Comparison of ENCODE assay signal across 8 cellular contexts in the genomic region with DNA sequence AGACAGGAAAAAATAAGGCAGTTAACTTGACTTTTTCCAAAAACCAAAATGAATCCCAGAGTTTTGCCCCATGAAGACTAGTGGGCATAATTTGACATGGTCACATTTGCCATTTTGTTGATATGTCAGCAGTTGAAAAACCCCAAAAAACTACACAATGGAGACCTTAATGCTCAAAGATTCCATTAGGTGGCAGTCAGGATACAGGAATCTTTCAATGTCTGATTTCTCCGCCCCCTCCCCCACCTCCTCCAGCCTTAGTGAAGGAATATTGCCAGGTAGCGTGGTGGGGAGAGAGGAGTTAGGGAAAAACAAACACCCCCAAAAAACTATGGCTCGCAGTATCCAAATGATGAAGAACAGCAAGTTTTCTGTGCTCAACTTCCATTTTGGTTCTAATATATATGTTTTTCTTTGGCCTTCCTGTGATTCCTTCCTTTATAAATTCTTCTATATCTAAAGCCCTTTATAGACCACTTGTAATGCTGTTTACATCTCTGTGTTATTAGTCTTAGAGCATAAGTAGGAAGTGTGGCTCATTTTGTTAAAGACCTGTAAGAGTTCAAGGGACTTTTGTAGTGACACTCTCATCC. TPM values are rescaled to one million over a fixed set of nuclear protein-coding genes. Genes with fewer than 3 reads are reported as not detected.
A peak's percentile ranks its signal among the peaks of the same experiment; 100 is the strongest.
DNase-seq lines count a peak whose midpoint lies in the region; ATAC-seq and TF ChIP-seq lines count a peak whose summit lies in the region.

No MANE protein-coding gene starts in this region.

- H3K27ac ChIP-seq in HL-60 (replicated peaks) (no peak overlapping the region), PC-9 (peak overlapping the region; percentile 45), ascending aorta (no peak overlapping the region)

- no peaks in the 10 kb centered on the region for H4K20me1 ChIP-seq in PC-9 (ENCODE audit: insufficient read depth)

- peak overlapping the region; percentile 40 for H3K4me2 ChIP-seq in PC-9

- no peaks in the 10 kb centered on the region for H3K36me3 ChIP-seq in PC-9 (ENCODE audit: low read depth)
- no peaks in the 10 kb centered on the region for H3K36me3 ChIP-seq in ascending aorta

- no peak for ATAC-seq in HG03097 (IDR thresholded peaks at IDR 0.05; ENCODE audit: low FRiP score, unreplicated experiment)

- H3K79me2 ChIP-seq in PC-9 (ENCODE audit: low read depth), result no peaks in the 10 kb centered on the region

- H3F3A ChIP-seq in PC-9 (ENCODE audit: insufficient read depth, low read depth), result 0 out of 2 replicates have a peak, but pooled peaks cover 3% of the 10 kb centered on the region

- CTCF ChIA-PET in PC-9 (lab: Charles Lee), result no interaction called here

- TF ChIP-seq CTCF in HL-60 (IDR thresholded peaks at IDR 0.05; ENCODE audit: insufficient read depth, low read length) (peak; percentile 35), PC-9 (conservative IDR thresholded peaks at IDR 0.05) (peak; percentile 76), ascending aorta (IDR thresholded peaks at IDR 0.05) (peak; percentile 51 to 62 (median 59))

- intact Hi-C loops in PC-9 (cut with micrococcal nuclease; ENCODE audit: unreplicated experiment) (loop anchor here (1.0 to 2.0 kb wide), 5 partner anchors 48 to 236 kb away; partner anchors contain the start of gene DUSP5), ascending aorta (cut with DNase I) (no loop called here)

- POLR2A ChIA-PET in PC-9 (lab: Charles Lee; ENCODE audit: unreplicated experiment), result no interaction called here

- H3K9me3 ChIP-seq in PC-9 (ENCODE audit: insufficient read depth, low read depth), result no peaks in the 10 kb centered on the region
- H3K9me3 ChIP-seq in ascending aorta, result no peaks in the 10 kb centered on the region

- H3K4me1 ChIP-seq in PC-9 (replicated peaks; ENCODE audit: insufficient read depth) (peaks cover 27% of the 10 kb centered on the region), ascending aorta (no peaks in the 10 kb centered on the region)

- no peaks in the 10 kb centered on the region for H3K27me3 ChIP-seq in HL-60 (ENCODE audit: insufficient read depth, poor library complexity, severe bottlenecking)
- no peaks in the 10 kb centered on the region for H3K27me3 ChIP-seq in PC-9 (ENCODE audit: insufficient read depth, low read depth)
- no peaks in the 10 kb centered on the region for H3K27me3 ChIP-seq in ascending aorta

- no peak overlapping the region for H3K4me3 ChIP-seq in HL-60 (replicated peaks; ENCODE audit: insufficient read depth, low read length)
- no peak overlapping the region for H3K4me3 ChIP-seq in PC-9
- H3K4me3 ChIP-seq in ascending aorta, result no peak overlapping the region

- no peak overlapping the region for H2AFZ ChIP-seq in PC-9

- no TSS peak for BruUV-seq in PC-9 (replicated peaks; lab: Mats Ljungman, UMichigan)

- H3K9me2 ChIP-seq in PC-9 (ENCODE audit: insufficient read depth), result no peaks in the 10 kb centered on the region

- peak; percentile 31 for DNase-seq in activated CD8-positive, alpha-beta memory T cell treated with anti-CD3 and anti-CD28 coated beads, Interleukin-2, amount 50 U/mL, for 4 hours
- DNase-seq in activated CD8-positive, alpha-beta memory T cell treated with anti-CD3 and anti-CD28 coated beads, Interleukin-2, amount 50 U/mL, for 48 hours, result no peak
- DNase-seq in HL-60 (ENCODE audit: low read depth in 1 of 2, low spot score in 1 of 2) (peak in 1 of 2 experiments; percentile 38), PC-9 (peak; percentile 23 to 47), ascending aorta (ENCODE audit: low spot score in 2 of 2) (no peak), iPS-NIHi7 (ENCODE audit: extremely low spot score) (peak; percentile 60)
- DNase-seq in stimulated activated CD4-positive, alpha-beta T cell treated with anti-CD3 and anti-CD28 coated beads, Interleukin-4, amount 100 ng/mL, for 1 hour, result peak; percentile 35

RNA-seq across cellular contexts. Expression of gene SMNDC1, which starts 6.7 kb away (rescaled TPM):
- total RNA-seq in PC-9 (2021) (23.1 and 26.9 TPM in 2 replicates), ascending aorta (6.9 TPM)

Comparison
In these comparisons a context has a peak if more than half of its experiments do, and no peak if none do; other contexts are left out.
1. DNase-seq: peak in activated CD8-positive, alpha-beta memory T cell treated with anti-CD3 and anti-CD28 coated beads, Interleukin-2, amount 50 U/mL, for 4 hours (single experiment), PC-9 (2 of 2), iPS-NIHi7 (single experiment) and stimulated activated CD4-positive, alpha-beta T cell treated with anti-CD3 and anti-CD28 coated beads, Interleukin-4, amount 100 ng/mL, for 1 hour (single experiment); none in activated CD8-positive, alpha-beta memory T cell treated with anti-CD3 and anti-CD28 coated beads, Interleukin-2, amount 50 U/mL, for 48 hours (single experiment) and ascending aorta (0 of 2).
2. Peak in every context shown above with its lines, with median percentiles within 50 percentile points of each other: CTCF ChIP-seq.